12 cellular contexts compared by ENCODE assay signal in the genomic region with DNA sequence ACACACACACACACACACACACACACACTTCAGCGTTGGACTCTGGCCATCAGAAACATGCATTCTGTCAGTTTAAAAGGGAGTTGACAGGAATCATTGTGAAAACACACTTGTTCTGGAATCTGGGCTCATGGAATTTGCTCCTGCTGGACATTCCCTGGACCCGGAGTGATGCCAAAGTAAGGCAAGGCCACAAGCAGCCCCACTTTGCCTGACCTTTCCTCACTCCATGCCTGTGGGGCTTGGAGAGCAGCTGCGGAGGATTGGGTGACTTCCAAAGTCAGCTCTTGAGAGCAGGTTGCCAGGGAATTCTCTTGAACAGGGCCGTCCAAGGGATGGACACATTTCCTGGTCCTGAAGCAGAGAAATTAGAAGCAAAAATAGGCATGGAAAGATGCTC. TPM values are rescaled to one million over a fixed set of nuclear protein-coding genes. Genes with fewer than 3 reads are reported as not detected.
A peak's percentile ranks its signal among the peaks of the same experiment; 100 is the strongest.
DNase-seq lines count a peak whose midpoint lies in the region; ATAC-seq lines count a peak whose summit lies in the region.
"Had no signal": no experiment of that assay in that cellular context is flagged by ENCODE, and none has a peak within 500 bp of the region (broad histone marks: within the 10 kb centered on the region; RNA-seq: fewer than 3 reads in every experiment).

No MANE protein-coding gene starts in this region.

- no peaks in the 10 kb centered on the region for H3K4me1 ChIP-seq in Karpas-422 (ENCODE audit: low read length)
- H3K4me1 ChIP-seq: colonic mucosa had no signal

- H3K36me3 ChIP-seq in Karpas-422 (ENCODE audit: insufficient read depth, low read length): no peaks in the 10 kb centered on the region
- H3K36me3 ChIP-seq: colonic mucosa had no signal

- no peak overlapping the region for H3K9ac ChIP-seq in Karpas-422 (ENCODE audit: low read length)

- H3K4me2 ChIP-seq in Karpas-422 (ENCODE audit: low read depth, low read length, poor library complexity, severe bottlenecking): no peak overlapping the region

- no peaks in the 10 kb centered on the region for H3K79me2 ChIP-seq in Karpas-422 (ENCODE audit: low read length)

- no peak overlapping the region for H3K4me3 Mint-ChIP-seq in T-helper 17 cell
- H3K4me3 Mint-ChIP-seq in activated T-cell treated with anti-CD3 and anti-CD28 coated beads, Interleukin-2, amount 50 U/mL, for 24 hours: no peak overlapping the region
- H3K4me3 Mint-ChIP-seq: activated naive CD4-positive, alpha-beta T cell treated with anti-CD3 and anti-CD28 coated beads, Interleukin-2, amount 10 ng/mL, durations not matched to agents 7 days and 5 days had no signal

- no peak overlapping the region for H3K27ac ChIP-seq in Karpas-422 (ENCODE audit: low read length)
- H3K27ac ChIP-seq: colonic mucosa had no signal

- ATAC-seq in Right ventricle myocardium superior (ENCODE audit: poor library complexity) (peak; percentile 91), T-helper 17 cell (no peak)

- no peaks in the 10 kb centered on the region for H3K4me1 Mint-ChIP-seq in T-helper 17 cell
- H3K4me1 Mint-ChIP-seq in activated T-cell treated with anti-CD3 and anti-CD28 coated beads, Interleukin-2, amount 50 U/mL, for 24 hours (ENCODE audit: low read depth): no peaks in the 10 kb centered on the region
- H3K4me1 Mint-ChIP-seq: activated naive CD4-positive, alpha-beta T cell treated with anti-CD3 and anti-CD28 coated beads, Interleukin-2, amount 10 ng/mL, durations not matched to agents 7 days and 5 days had no signal

- H3K9me3 ChIP-seq in T-helper 17 cell (ENCODE audit: control insufficient read depth, low read length, poor library complexity, severe bottlenecking) (no peaks in the 10 kb centered on the region), Karpas-422 (ENCODE audit: low read length) (no peaks in the 10 kb centered on the region)
- H3K9me3 ChIP-seq: colonic mucosa had no signal

- H3K36me3 Mint-ChIP-seq in T-helper 17 cell (ENCODE audit: low read depth): no peaks in the 10 kb centered on the region
- H3K36me3 Mint-ChIP-seq in activated T-cell treated with anti-CD3 and anti-CD28 coated beads, Interleukin-2, amount 50 U/mL, for 24 hours (ENCODE audit: low read depth): no peaks in the 10 kb centered on the region
- H3K36me3 Mint-ChIP-seq: activated naive CD4-positive, alpha-beta T cell treated with anti-CD3 and anti-CD28 coated beads, Interleukin-2, amount 10 ng/mL, durations not matched to agents 7 days and 5 days had no signal

- H3K27ac Mint-ChIP-seq in T-helper 17 cell: no peak overlapping the region
- H3K27ac Mint-ChIP-seq in activated T-cell treated with anti-CD3 and anti-CD28 coated beads, Interleukin-2, amount 50 U/mL, for 24 hours: no peak overlapping the region
- H3K27ac Mint-ChIP-seq: activated naive CD4-positive, alpha-beta T cell treated with anti-CD3 and anti-CD28 coated beads, Interleukin-2, amount 10 ng/mL, durations not matched to agents 7 days and 5 days had no signal

- peak; percentile 67 for DNase-seq in Ammon's horn (ENCODE audit: low spot score)
- peak; percentile 76 for DNase-seq in SHP77 treated with DMSO at 0.1 percent for 48 hours (lab: John Stamatoyannopoulos, UW)
- DNase-seq in Right ventricle myocardium superior: peak; percentile 82
- DNase-seq in posterior vena cava (ENCODE audit: low spot score): peak; percentile 84
- no peak for DNase-seq in GDM1 (lab: John Stamatoyannopoulos, UW)
- DNase-seq in T-helper 17 cell: no peak
- no peak for DNase-seq in Karpas-422
- DNase-seq in activated T-cell treated with anti-CD3 and anti-CD28 coated beads, Interleukin-2, amount 50 U/mL, for 24 hours: no peak
- DNase-seq: activated naive CD4-positive, alpha-beta T cell treated with anti-CD3 and anti-CD28 coated beads, Interleukin-2, amount 10 ng/mL, durations not matched to agents 7 days and 5 days; colonic mucosa; NCI-H748 treated with DMSO at 0.1 percent for 48 hours; stimulated activated CD8-positive, alpha-beta memory T cell treated with anti-CD3 and anti-CD28 coated beads, Interleukin-4, amount 100 ng/mL, for 48 hours had no signal

- H3K4me3 ChIP-seq in Karpas-422 (ENCODE audit: low read length): no peak overlapping the region
- H3K4me3 ChIP-seq: colonic mucosa had no signal

- peaks cover 2% of the 10 kb centered on the region for H3K9me3 Mint-ChIP-seq in activated T-cell treated with anti-CD3 and anti-CD28 coated beads, Interleukin-2, amount 50 U/mL, for 24 hours
- H3K9me3 Mint-ChIP-seq: activated naive CD4-positive, alpha-beta T cell treated with anti-CD3 and anti-CD28 coated beads, Interleukin-2, amount 10 ng/mL, durations not matched to agents 7 days and 5 days had no signal

- H3K9me2 ChIP-seq in Karpas-422 (replicated peaks; ENCODE audit: insufficient read depth, low read length): no peaks in the 10 kb centered on the region

- H3K27me3 Mint-ChIP-seq in T-helper 17 cell: peaks cover 20% of the 10 kb centered on the region
- H3K27me3 Mint-ChIP-seq in activated T-cell treated with anti-CD3 and anti-CD28 coated beads, Interleukin-2, amount 50 U/mL, for 24 hours: peaks cover 20% of the 10 kb centered on the region

- H2AFZ ChIP-seq in Karpas-422 (ENCODE audit: low read length): no peak overlapping the region

- intact Hi-C loops in Right ventricle myocardium superior (cut with DNase I) (no loop called here), posterior vena cava (cut with DNase I) (no loop called here)

- H4K20me1 ChIP-seq in Karpas-422 (ENCODE audit: insufficient read depth, low read depth, low read length): no peaks in the 10 kb centered on the region

- H3K27me3 ChIP-seq in Karpas-422 (ENCODE audit: low read length): no peaks in the 10 kb centered on the region
- H3K27me3 ChIP-seq: colonic mucosa had no signal

RNA-seq across cellular contexts. Expression of a gene that starts 39.4 kb away (rescaled TPM):
- total RNA-seq in Right ventricle myocardium superior: 1.0 TPM
- total RNA-seq in posterior vena cava: 1 to 10 TPM in 1 of 2 donors, not detected in 1; 1.4 TPM
- total RNA-seq in T-helper 17 cell: under 1 TPM in 1 of 2 donors, not detected in 1; 0.16 TPM
- total RNA-seq in Karpas-422 (2014; rRNA removed; shearing (Covaris generic); ENCODE audit: low replicate concordance): 0.07 TPM in 1 of 2 replicates, not detected in the other

Comparison
In these comparisons a context has a peak if more than half of its experiments do, and no peak if none do; other contexts are left out.
1. DNase-seq: peak in Ammon's horn (single experiment), SHP77 treated with DMSO at 0.1 percent for 48 hours (single experiment), Right ventricle myocardium superior (single experiment) and posterior vena cava (single experiment); none in GDM1 (single experiment), T-helper 17 cell (0 of 3), Karpas-422 (single experiment) and activated T-cell treated with anti-CD3 and anti-CD28 coated beads, Interleukin-2, amount 50 U/mL, for 24 hours (single experiment).